23 cellular contexts compared by ENCODE assay signal in genomic region chr13:104485571-104485970, GRCh38.
"Had no signal": no experiment of that assay in that cellular context is flagged by ENCODE, and none has a peak within 500 bp of the region (broad histone marks: within the 10 kb centered on the region; RNA-seq: fewer than 3 reads in every experiment).

No MANE protein-coding gene starts in this region.

- H3K9me3 ChIP-seq: esophagus squamous epithelium, heart left ventricle, mucosa of descending colon, neutrophil, psoas muscle, right lobe of liver, testis, tibial nerve, upper lobe of right lung, vagina had no signal

- FAIRE-seq: colon had no signal

- H3K36me3 ChIP-seq: esophagus squamous epithelium, heart left ventricle, neutrophil, right lobe of liver, tibial nerve, upper lobe of right lung, vagina had no signal

- H3K4me3 Mint-ChIP-seq: dendritic cell treated with granulocyte-macrophage colony-stimulating factor and Interleukin-4, amounts not matched to agents 40 ng/mL and 50 ng/mL, for 4 days; nephron; stimulated activated naive B cell treated with anti-CD40 and anti-IgM and Interleukin-4, amounts not matched to agents 10 μg/mL and 1 μg/mL and 100 μg/mL, for 72 hours; stimulated activated naive CD8-positive, alpha-beta T cell treated with anti-CD3 and anti-CD28 coated beads, Interleukin-15, amount 100 ng/mL, for 72 hours had no signal

- H3K4me3 ChIP-seq: esophagus squamous epithelium, heart left ventricle, mucosa of descending colon, psoas muscle, right lobe of liver, skin epidermis, testis, tibial nerve, upper lobe of right lung, vagina had no signal

- H3K27ac Mint-ChIP-seq: dendritic cell treated with granulocyte-macrophage colony-stimulating factor and Interleukin-4, amounts not matched to agents 40 ng/mL and 50 ng/mL, for 4 days; stimulated activated naive B cell treated with anti-CD40 and anti-IgM and Interleukin-4, amounts not matched to agents 10 μg/mL and 1 μg/mL and 100 μg/mL, for 72 hours; stimulated activated naive CD8-positive, alpha-beta T cell treated with anti-CD3 and anti-CD28 coated beads, Interleukin-15, amount 100 ng/mL, for 72 hours had no signal

- ATAC-seq: foreskin keratinocyte; heart left ventricle; left colon; left ventricle myocardium superior; mucosa of descending colon; psoas muscle; right lobe of liver; stimulated activated naive B cell treated with anti-CD40 and anti-IgM and Interleukin-4, amounts not matched to agents 10 μg/mL and 1 μg/mL and 100 μg/mL, for 72 hours; stimulated activated naive CD8-positive, alpha-beta T cell treated with anti-CD3 and anti-CD28 coated beads, Interleukin-15, amount 100 ng/mL, for 72 hours; upper lobe of right lung had no signal

- H3K4me1 ChIP-seq: esophagus squamous epithelium, foreskin keratinocyte, heart left ventricle, psoas muscle, right lobe of liver, testis, tibial nerve, upper lobe of right lung, vagina had no signal

- H3K27me3 ChIP-seq: esophagus squamous epithelium, foreskin keratinocyte, heart left ventricle, neutrophil, right lobe of liver, testis, tibial nerve, upper lobe of right lung, vagina had no signal

- DNase-seq: esophagus squamous epithelium; foreskin keratinocyte; heart left ventricle; hippocampal formation; left colon; left ventricle myocardium superior; mucosa of descending colon; psoas muscle; retina; right lobe of liver; stimulated activated CD4-positive, alpha-beta T cell treated with anti-CD3 and anti-CD28 coated beads, Interleukin-2, amount 100 ng/mL, for 24 hours; stimulated activated CD4-positive, alpha-beta T cell treated with anti-CD3 and anti-CD28 coated beads, Interleukin-4, amount 100 ng/mL, for 4 hours; stimulated activated naive B cell treated with anti-CD40 and anti-IgM and Interleukin-4, amounts not matched to agents 10 μg/mL and 1 μg/mL and 100 μg/mL, for 72 hours; stimulated activated naive CD8-positive, alpha-beta T cell treated with anti-CD3 and anti-CD28 coated beads, Interleukin-15, amount 100 ng/mL, for 72 hours; testis; upper lobe of right lung had no signal

- H3K27me3 Mint-ChIP-seq: dendritic cell treated with granulocyte-macrophage colony-stimulating factor and Interleukin-4, amounts not matched to agents 40 ng/mL and 50 ng/mL, for 4 days; stimulated activated naive B cell treated with anti-CD40 and anti-IgM and Interleukin-4, amounts not matched to agents 10 μg/mL and 1 μg/mL and 100 μg/mL, for 72 hours; stimulated activated naive CD8-positive, alpha-beta T cell treated with anti-CD3 and anti-CD28 coated beads, Interleukin-15, amount 100 ng/mL, for 72 hours had no signal

- H3K27ac ChIP-seq: esophagus squamous epithelium, foreskin keratinocyte, heart left ventricle, neutrophil, psoas muscle, right lobe of liver, skin epidermis, testis, tibial nerve, upper lobe of right lung, vagina had no signal

- H3K4me1 Mint-ChIP-seq: stimulated activated naive B cell treated with anti-CD40 and anti-IgM and Interleukin-4, amounts not matched to agents 10 μg/mL and 1 μg/mL and 100 μg/mL, for 72 hours; stimulated activated naive CD8-positive, alpha-beta T cell treated with anti-CD3 and anti-CD28 coated beads, Interleukin-15, amount 100 ng/mL, for 72 hours had no signal

- H3K9me3 Mint-ChIP-seq: stimulated activated naive CD8-positive, alpha-beta T cell treated with anti-CD3 and anti-CD28 coated beads, Interleukin-15, amount 100 ng/mL, for 72 hours had no signal

- H3K36me3 Mint-ChIP-seq: stimulated activated naive B cell treated with anti-CD40 and anti-IgM and Interleukin-4, amounts not matched to agents 10 μg/mL and 1 μg/mL and 100 μg/mL, for 72 hours had no signal
